In genomic region chr1:72140222-72140621, GRCh38 we compare ENCODE assay signal across 25 cellular contexts.
DNase-seq lines count a peak whose midpoint lies in the region; ATAC-seq and TF ChIP-seq lines count a peak whose summit lies in the region.
"Had no signal": no experiment of that assay in that cellular context is flagged by ENCODE, and none has a peak within 500 bp of the region (broad histone marks: within the 10 kb centered on the region; RNA-seq: fewer than 3 reads in every experiment).

No MANE protein-coding gene starts in this region.

- no peaks in the 10 kb centered on the region for H3K4me1 Mint-ChIP-seq in MCF 10A (ENCODE audit: insufficient read depth, unreplicated experiment)
- H3K4me1 Mint-ChIP-seq in stimulated activated naive CD8-positive, alpha-beta T cell treated with anti-CD3 and anti-CD28 coated beads, Interleukin-15, amount 100 ng/mL, for 72 hours: no peaks in the 10 kb centered on the region
- H3K4me1 Mint-ChIP-seq: naive B cell, T-cell had no signal

- H3K27me3 ChIP-seq in breast epithelium: no peaks in the 10 kb centered on the region
- H3K27me3 ChIP-seq: BE2C, SJSA1 had no signal

- intact Hi-C loops in MCF 10A (cut with micrococcal nuclease): no loop called here
- intact Hi-C loops in breast epithelium (cut with DNase I; ENCODE audit: low total_unique reads): no loop called here

- no peak overlapping the region for H3K27ac ChIP-seq in breast epithelium
- H3K27ac ChIP-seq: SJSA1 had no signal

- BruUV-seq in MCF 10A (replicated peaks; lab: Mats Ljungman, UMichigan): no TSS peak

- no peaks in the 10 kb centered on the region for H3K27me3 Mint-ChIP-seq in MCF 10A (ENCODE audit: insufficient read depth, unreplicated experiment)
- H3K27me3 Mint-ChIP-seq in stimulated activated naive CD8-positive, alpha-beta T cell treated with anti-CD3 and anti-CD28 coated beads, Interleukin-15, amount 100 ng/mL, for 72 hours: no peaks in the 10 kb centered on the region
- H3K27me3 Mint-ChIP-seq: dendritic cell treated with granulocyte-macrophage colony-stimulating factor and Interleukin-4, amounts not matched to agents 40 ng/mL and 50 ng/mL, for 4 days; naive B cell; T-cell had no signal

- TF ChIP-seq CTCF in MCF 10A (IDR thresholded peaks at IDR 0.05; ENCODE audit: unreplicated experiment) (no peak), breast epithelium (IDR thresholded peaks at IDR 0.05) (no peak), fibroblast of mammary gland (conservative IDR thresholded peaks at IDR 0.05; ENCODE audit: control insufficient read depth, insufficient read depth, low read depth, low read length) (no peak)

- no peak for TF ChIP-seq POLR2A in breast epithelium (IDR thresholded peaks at IDR 0.05)

- no peak for ATAC-seq in HG02970 (IDR thresholded peaks at IDR 0.05; ENCODE audit: low FRiP score, unreplicated experiment)
- ATAC-seq in stimulated activated naive CD8-positive, alpha-beta T cell treated with anti-CD3 and anti-CD28 coated beads, Interleukin-15, amount 100 ng/mL, for 72 hours: no peak
- ATAC-seq in HG03460 (IDR thresholded peaks at IDR 0.05; ENCODE audit: unreplicated experiment): no peak
- ATAC-seq: left lobe of liver, T-cell had no signal

- H3K36me3 ChIP-seq in breast epithelium: no peaks in the 10 kb centered on the region
- H3K36me3 ChIP-seq: BE2C, SJSA1 had no signal

- H3K9me3 Mint-ChIP-seq in MCF 10A (ENCODE audit: unreplicated experiment): peaks cover 7% of the 10 kb centered on the region
- H3K9me3 Mint-ChIP-seq in stimulated activated naive CD8-positive, alpha-beta T cell treated with anti-CD3 and anti-CD28 coated beads, Interleukin-15, amount 100 ng/mL, for 72 hours: peaks cover 0 to 4% of the 10 kb centered on the region in 2 donors

- no peak overlapping the region for H3K27ac Mint-ChIP-seq in MCF 10A (ENCODE audit: low read depth, unreplicated experiment)
- no peak overlapping the region for H3K27ac Mint-ChIP-seq in stimulated activated naive CD8-positive, alpha-beta T cell treated with anti-CD3 and anti-CD28 coated beads, Interleukin-15, amount 100 ng/mL, for 72 hours
- H3K27ac Mint-ChIP-seq: activated naive CD4-positive, alpha-beta T cell treated with anti-CD3 and anti-CD28 coated beads for 36 hours; dendritic cell treated with granulocyte-macrophage colony-stimulating factor and Interleukin-4, amounts not matched to agents 40 ng/mL and 50 ng/mL, for 4 days; naive B cell; T-cell had no signal

- no peaks in the 10 kb centered on the region for H3K4me1 ChIP-seq in breast epithelium
- H3K4me1 ChIP-seq: BE2C, SJSA1 had no signal

- H3K9me3 ChIP-seq in breast epithelium: peaks cover 6 to 11% of the 10 kb centered on the region in 2 donors
- H3K9me3 ChIP-seq: BE2C, SJSA1 had no signal

- H3K4me3 ChIP-seq in breast epithelium: no peak overlapping the region
- H3K4me3 ChIP-seq in fibroblast of mammary gland (ENCODE audit: control insufficient read depth, low read depth, low read length): no peak overlapping the region
- H3K4me3 ChIP-seq: SJSA1 had no signal

- POLR2A ChIA-PET in MCF 10A (lab: Yijun Ruan, JAX): no interaction called here

- CTCF ChIA-PET in MCF 10A (lab: Yijun Ruan, JAX): no interaction called here

- no peak overlapping the region for H3K4me3 Mint-ChIP-seq in MCF 10A (ENCODE audit: unreplicated experiment)
- H3K4me3 Mint-ChIP-seq in stimulated activated naive CD8-positive, alpha-beta T cell treated with anti-CD3 and anti-CD28 coated beads, Interleukin-15, amount 100 ng/mL, for 72 hours: no peak overlapping the region
- H3K4me3 Mint-ChIP-seq: activated naive CD4-positive, alpha-beta T cell treated with anti-CD3 and anti-CD28 coated beads for 36 hours; dendritic cell treated with granulocyte-macrophage colony-stimulating factor and Interleukin-4, amounts not matched to agents 40 ng/mL and 50 ng/mL, for 4 days; naive B cell; T-cell had no signal

- DNase-seq in MCF 10A (ENCODE audit: unreplicated experiment) (peak; percentile 6), breast epithelium (ENCODE audit: low spot score in 2 of 2) (no peak), RKO (ENCODE audit: low spot score) (peak; percentile 7), fibroblast of mammary gland (ENCODE audit: low read depth) (peak; percentile 1), MV-4-11 (lab: John Stamatoyannopoulos, UW) (no peak)
- DNase-seq in stimulated activated naive CD8-positive, alpha-beta T cell treated with anti-CD3 and anti-CD28 coated beads, Interleukin-15, amount 100 ng/mL, for 72 hours: no peak
- DNase-seq: activated CD4-positive, alpha-beta T cell treated with anti-CD3 and anti-CD28 coated beads for 4 hours; activated naive CD4-positive, alpha-beta T cell treated with anti-CD3 and anti-CD28 coated beads for 36 hours; activated T-cell treated with anti-CD3 and anti-CD28 coated beads, Interleukin-2, amount 50 U/mL, for 48 hours; amygdala; BE2C; DND-41; KG1; naive B cell; NCI-H1694; NCI-H2171 treated with DMSO at 0.1 percent for 48 hours; NCI-H526 treated with DMSO at 0.1 percent for 48 hours; small intestine; stimulated activated CD4-positive, alpha-beta T cell treated with anti-CD3 and anti-CD28 coated beads, Interleukin-1b, Interleukin-23, amount 100 ng/mL, for 48 hours; T-cell had no signal

- H3K36me3 Mint-ChIP-seq in MCF 10A (ENCODE audit: insufficient read depth, unreplicated experiment): no peaks in the 10 kb centered on the region
- H3K36me3 Mint-ChIP-seq: naive B cell, T-cell had no signal

Comparison
In these comparisons a context has a peak if more than half of its experiments do, and no peak if none do; other contexts are left out.
1. DNase-seq: peak in MCF 10A (single experiment), RKO (single experiment) and fibroblast of mammary gland (single experiment); none in breast epithelium (0 of 2), stimulated activated naive CD8-positive, alpha-beta T cell treated with anti-CD3 and anti-CD28 coated beads, Interleukin-15, amount 100 ng/mL, for 72 hours (0 of 2) and MV-4-11 (single experiment).